In genomic region chr6:10412165-10412947, GRCh38 we compare ENCODE assay signal across 8 cellular contexts. TPM values are rescaled to one million over a fixed set of nuclear protein-coding genes. Genes with fewer than 3 reads are reported as not detected.
DNase-seq lines count a peak whose midpoint lies in the region; ATAC-seq and TF ChIP-seq lines count a peak whose summit lies in the region.

No MANE protein-coding gene starts in this region.

- peak overlapping the region in 2 of 3 donors; percentile 45 to 53 for H3K9ac ChIP-seq in skeletal muscle tissue (ENCODE audit: low read depth in 1 of 3, low read length in 3 of 3)

- DNase-seq in COLO668 (lab: John Stamatoyannopoulos, UW; ENCODE audit: unreplicated experiment) (peak; percentile 83), NOMO-1 treated with dmso at 0.1 percent for 144 hours (lab: John Stamatoyannopoulos, UW; ENCODE audit: unreplicated experiment) (peak; percentile 59), amniotic stem cell (lab: John Stamatoyannopoulos, UW) (peak; percentile 96), caudate nucleus (lab: John Stamatoyannopoulos, UW) (no peak)

- peak; percentile 43 for TF ChIP-seq POLR2A in GM18951 (IDR thresholded peaks at IDR 0.05; ENCODE audit: extremely low read depth, insufficient read depth, insufficient read length)

- H3K27ac ChIP-seq in skeletal muscle tissue (ENCODE audit: low read depth, low read length) (no peak overlapping the region), caudate nucleus (ENCODE audit: low read depth, low read length) (no peak overlapping the region)

- H3K36me3 ChIP-seq in skeletal muscle tissue (ENCODE audit: control insufficient read depth in 3 of 3, insufficient read depth in 3 of 3, low read length in 3 of 3) = no peaks in the 10 kb centered on the region

- H3K4me3 ChIP-seq in iPS-11a (ENCODE audit: low read depth, low read length) (peak overlapping the region; percentile 37), skeletal muscle tissue (ENCODE audit: low read length in 3 of 3) (peak overlapping the region; percentile 74 to 77 (median 76))

- no peaks in the 10 kb centered on the region for H3K9me3 ChIP-seq in skeletal muscle tissue (ENCODE audit: control insufficient read depth in 3 of 3, low read length in 3 of 3)

- in situ Hi-C loops in GM18951 (cut with MboI; ENCODE audit: low sequenced_read_pairs, unreplicated experiment) = no loop called here

- peak; percentile 65 for ATAC-seq in HG03342 (IDR thresholded peaks at IDR 0.05; ENCODE audit: unreplicated experiment)

- peaks cover 38 to 46% (median 40%) of the 10 kb centered on the region in 3 donors for H3K4me1 ChIP-seq in skeletal muscle tissue (ENCODE audit: control insufficient read depth in 3 of 3, insufficient read depth in 3 of 3, low read length in 3 of 3)

- peaks cover 91 to 97% (median 93%) of the 10 kb centered on the region in 3 donors for H3K27me3 ChIP-seq in skeletal muscle tissue (ENCODE audit: control insufficient read depth in 3 of 3, insufficient read depth in 3 of 3, low read length in 3 of 3)

RNA-seq across cellular contexts. Expression of gene TFAP2A, which starts 2.5 kb away (rescaled TPM):
- total RNA-seq in skeletal muscle tissue = not detected

Comparison
In these comparisons a context has a peak if more than half of its experiments do, and no peak if none do; other contexts are left out.
1. DNase-seq: peak in COLO668 (single experiment), NOMO-1 treated with dmso at 0.1 percent for 144 hours (single experiment) and amniotic stem cell (single experiment); none in caudate nucleus (0 of 61).